In genomic region chr1:207393610-207394009, GRCh38 we compare ENCODE assay signal across 10 cellular contexts.
DNase-seq lines count a peak whose midpoint lies in the region; ATAC-seq and TF ChIP-seq lines count a peak whose summit lies in the region.
"Had no signal": no experiment of that assay in that cellular context is flagged by ENCODE, and none has a peak within 500 bp of the region (broad histone marks: within the 10 kb centered on the region; RNA-seq: fewer than 3 reads in every experiment).

No MANE protein-coding gene starts in this region.

- no peaks in the 10 kb centered on the region for H3K27me3 ChIP-seq in GM23248 (replicated peaks; ENCODE audit: insufficient read depth)
- H3K27me3 ChIP-seq in skeletal muscle satellite cell (ENCODE audit: control insufficient read depth, insufficient read depth, low read length) = no peaks in the 10 kb centered on the region

- WGBS in GM23248 (ENCODE audit: low coverage in 1 of 2, low lambda C conversion rate in 2 of 2, missing lambda C conversion rate in 2 of 2), 2 experiments = 0 to 4% methylated on average over 4 of the region's 4 CpGs

- H2AFZ ChIP-seq in GM23248 = peak overlapping the region; percentile 67

- peak overlapping the region; percentile 57 for H3K27ac ChIP-seq in GM23248

- in situ Hi-C loops in GM23248 (cut with MboI) = no loop called here

- H3K9ac ChIP-seq in GM23248 (peak overlapping the region; percentile 24; the same call in 1 of the 2 replicates), skeletal muscle satellite cell (ENCODE audit: low read depth, low read length) (no peak overlapping the region)

- peaks cover 16% of the 10 kb centered on the region; the same call in 1 of the 2 replicates for H3F3A ChIP-seq in GM23248 (ENCODE audit: insufficient read depth)

- DNase-seq in GM23248 (peak; percentile 94), RPMI7951 (ENCODE audit: low read depth) (peak; percentile 89), endothelial cell (ENCODE audit: low spot score) (no peak), NCI-H774 (lab: John Stamatoyannopoulos, UW) (no peak), NCI-H524 treated with DMSO at 0.1 percent for 48 hours (lab: John Stamatoyannopoulos, UW) (no peak)
- DNase-seq: activated T-cell treated with anti-CD3 and anti-CD28 coated beads, Interleukin-2, amount 50 U/mL, for 72 hours; NCI-H510A treated with DMSO at 0.1 percent for 48 hours; occipital lobe had no signal

- H3K27ac Mint-ChIP-seq in endothelial cell (ENCODE audit: unreplicated experiment) = no peak overlapping the region
- H3K27ac Mint-ChIP-seq: activated T-cell treated with anti-CD3 and anti-CD28 coated beads, Interleukin-2, amount 50 U/mL, for 72 hours had no signal

- peak overlapping the region; percentile 27 for H3K4me3 ChIP-seq in GM23248
- peak overlapping the region; percentile 6 for H3K4me3 ChIP-seq in skeletal muscle satellite cell (ENCODE audit: low read length)

- no peaks in the 10 kb centered on the region for H3K9me3 Mint-ChIP-seq in endothelial cell (ENCODE audit: unreplicated experiment)

- H3K4me1 ChIP-seq in GM23248 (ENCODE audit: insufficient read depth) (peaks cover 23% of the 10 kb centered on the region), skeletal muscle satellite cell (ENCODE audit: control insufficient read depth, insufficient read depth, low read length) (peaks cover 22% of the 10 kb centered on the region)

- TF ChIP-seq CTCF in endothelial cell (IDR thresholded peaks at IDR 0.05; ENCODE audit: unreplicated experiment) = no peak

- H3K4me3 Mint-ChIP-seq in endothelial cell (ENCODE audit: unreplicated experiment) = no peak overlapping the region
- H3K4me3 Mint-ChIP-seq: activated T-cell treated with anti-CD3 and anti-CD28 coated beads, Interleukin-2, amount 50 U/mL, for 72 hours had no signal

- no peaks in the 10 kb centered on the region for H3K4me1 Mint-ChIP-seq in endothelial cell (ENCODE audit: unreplicated experiment)

- H3K36me3 Mint-ChIP-seq in endothelial cell (ENCODE audit: low read depth, unreplicated experiment) = no peaks in the 10 kb centered on the region

- H3K36me3 ChIP-seq in GM23248 (ENCODE audit: low read depth) = no peaks in the 10 kb centered on the region
- H3K36me3 ChIP-seq in skeletal muscle satellite cell (ENCODE audit: insufficient read depth, low read length) = no peaks in the 10 kb centered on the region

- H3K9me3 ChIP-seq in GM23248 (ENCODE audit: low read depth) = no peaks in the 10 kb centered on the region
- no peaks in the 10 kb centered on the region for H3K9me3 ChIP-seq in skeletal muscle satellite cell (replicated peaks; ENCODE audit: low read length)

- H3K79me2 ChIP-seq in GM23248 (ENCODE audit: insufficient read depth) = no peaks in the 10 kb centered on the region

- H3K27me3 Mint-ChIP-seq in endothelial cell (ENCODE audit: unreplicated experiment) = no peaks in the 10 kb centered on the region

- H3K9me2 ChIP-seq in GM23248 (ENCODE audit: insufficient read depth) = no peaks in the 10 kb centered on the region

- peak overlapping the region; percentile 63 for H3K4me2 ChIP-seq in GM23248 (ENCODE audit: unreplicated experiment)
- H3K4me2 ChIP-seq in skeletal muscle satellite cell (ENCODE audit: low read length) = peak overlapping the region; percentile 24

- no peaks in the 10 kb centered on the region for H4K20me1 ChIP-seq in GM23248 (ENCODE audit: insufficient read depth)

- ATAC-seq in esophagus mucosa = peak; percentile 49
- ATAC-seq: activated T-cell treated with anti-CD3 and anti-CD28 coated beads, Interleukin-2, amount 50 U/mL, for 72 hours had no signal

Comparison
In these comparisons a context has a peak if more than half of its experiments do, and no peak if none do; other contexts are left out.
1. DNase-seq: peak in GM23248 (single experiment) and RPMI7951 (single experiment); none in endothelial cell (single experiment), NCI-H774 (single experiment) and NCI-H524 treated with DMSO at 0.1 percent for 48 hours (single experiment).